In genomic region chr7:128831178-128831993, GRCh38 we compare ENCODE assay signal across 8 cellular contexts. TPM values are rescaled to one million over a fixed set of nuclear protein-coding genes. Genes with fewer than 3 reads are reported as not detected.
DNase-seq lines count a peak whose midpoint lies in the region; ATAC-seq and TF ChIP-seq lines count a peak whose summit lies in the region.

No MANE protein-coding gene starts in this region.

- peak overlapping the region; percentile 59 for H3K18ac ChIP-seq in IMR-90 (ENCODE audit: low read depth, low read length)

- H3K9ac ChIP-seq in IMR-90 (ENCODE audit: low read depth, low read length), result peak overlapping the region; percentile 87

- dilution Hi-C loops in IMR-90 (cut with HindIII; ENCODE audit: low sequenced_read_pairs, unreplicated experiment), result no loop called here

- peak overlapping the region; percentile 95 for H3K4me2 ChIP-seq in IMR-90 (ENCODE audit: low read depth, low read length)

- peak overlapping the region; percentile 54 for H2AFZ ChIP-seq in IMR-90 (replicated peaks; ENCODE audit: low read length, poor library complexity)

- BruUV-seq in IMR-90 (replicated peaks; lab: Mats Ljungman, UMichigan), result no TSS peak

- peak overlapping the region in 3 of 5 experiments; percentile 90 to 98 (median 93) for H3K27ac Mint-ChIP-seq in brain
- H3K27ac Mint-ChIP-seq in type B pancreatic cell, result no peak overlapping the region

- peaks cover 4 to 60% of the 10 kb centered on the region in 2 experiments; a peak in 3 of 4 replicates for H3K79me1 ChIP-seq in IMR-90 (ENCODE audit: low read depth in 1 of 2, low read length in 2 of 2)

- TF ChIP-seq CTCF in AG10803 (conservative IDR thresholded peaks at IDR 0.05; ENCODE audit: low read length), result no peak
- TF ChIP-seq CTCF in IMR-90 (conservative IDR thresholded peaks at IDR 0.05; ENCODE audit: low read depth, low read length), result no peak
- TF ChIP-seq CTCF in brain (conservative IDR thresholded peaks at IDR 0.05), result no peak
- TF ChIP-seq CTCF in left lung (IDR thresholded peaks at IDR 0.05), result no peak
- TF ChIP-seq CTCF in type B pancreatic cell (conservative IDR thresholded peaks at IDR 0.05), result no peak

- H2BK15ac ChIP-seq in IMR-90 (ENCODE audit: low read depth, low read length), result no peak overlapping the region

- peaks cover 11% of the 10 kb centered on the region for H3K9me1 ChIP-seq in IMR-90 (ENCODE audit: insufficient read depth, low read length)

- peaks cover 41% of the 10 kb centered on the region for H3K4me1 ChIP-seq in IMR-90 (ENCODE audit: control insufficient read depth, insufficient read depth, low read length)
- peaks cover 12 to 31% of the 10 kb centered on the region in 2 donors for H3K4me1 ChIP-seq in left lung

- ATAC-seq in IMR-90 (ENCODE audit: low read depth) (peak; percentile 15), left lung (peak; percentile 3), GM21360 (IDR thresholded peaks at IDR 0.05; ENCODE audit: unreplicated experiment) (no peak), HG03159 (IDR thresholded peaks at IDR 0.05; ENCODE audit: unreplicated experiment) (no peak), HG03457 (IDR thresholded peaks at IDR 0.05; ENCODE audit: unreplicated experiment) (no peak)

- H3K9me3 Mint-ChIP-seq in brain (no peaks in the 10 kb centered on the region), type B pancreatic cell (no peaks in the 10 kb centered on the region)

- 1% methylated on average over 16 of the region's 33 CpGs; no CpG with 5 or more reads in 1 of the 2 experiments for WGBS in IMR-90 (ENCODE audit: extremely low coverage in 2 of 2, insufficient read length in 1 of 2), 2 experiments

- CTCF ChIA-PET in IMR-90 (lab: Yijun Ruan, JAX), result no interaction called here

- DNase-seq in AG10803 (ENCODE audit: low read depth) (peak; percentile 64), IMR-90 (peak; percentile 68), left lung (peak; percentile 30 to 84), type B pancreatic cell (ENCODE audit: extremely low spot score, unreplicated experiment) (peak; percentile 83)

- peak overlapping the region; percentile 87 for H3K23ac ChIP-seq in IMR-90 (ENCODE audit: low read depth, low read length)

- POLR2A ChIA-PET in IMR-90 (lab: Charles Lee; ENCODE audit: unreplicated experiment), result interaction anchor here (0.6 to 1.9 kb wide), 4 partner anchors 16 to 817 kb away, joined by 3 to 26 read pairs (median 8); no protein-coding TSS in a partner anchor

- no peaks in the 10 kb centered on the region for H3K36me3 Mint-ChIP-seq in brain
- H3K36me3 Mint-ChIP-seq in type B pancreatic cell, result no peaks in the 10 kb centered on the region

- TF ChIP-seq RAD21 in IMR-90 (IDR thresholded peaks at IDR 0.05; ENCODE audit: low read length), result no peak

- H3K56ac ChIP-seq in IMR-90 (ENCODE audit: extremely low read depth, insufficient read depth, low read length), result peak overlapping the region; percentile 62

- in situ Hi-C loops in IMR-90 (cut with MboI; ENCODE audit: low sequenced_read_pairs), result no loop called here

- peak overlapping the region; percentile 97 for H2AK9ac ChIP-seq in IMR-90 (replicated peaks; ENCODE audit: low read depth, low read length, poor library complexity)

- H3K27ac ChIP-seq in IMR-90 (ENCODE audit: insufficient read depth, low read length), result peak overlapping the region; percentile 95
- H3K27ac ChIP-seq in left lung, result peak overlapping the region in 1 of 2 donors; percentile 72

- peaks cover 80% of the 10 kb centered on the region for H3K4me1 Mint-ChIP-seq in brain
- H3K4me1 Mint-ChIP-seq in type B pancreatic cell (ENCODE audit: unreplicated experiment), result peaks cover 24% of the 10 kb centered on the region

- peak overlapping the region; percentile 84 for H2AK5ac ChIP-seq in IMR-90 (ENCODE audit: low read depth, low read length)

- intact Hi-C loops in IMR-90 (cut with micrococcal nuclease), result loop anchor here (5.0 kb wide), 1 partner anchor 89 kb away; no protein-coding TSS in a partner anchor
- intact Hi-C loops in left lung (cut with DNase I), result no loop called here

- H3K4me3 Mint-ChIP-seq in brain (peak overlapping the region in 4 of 5 experiments; percentile 30 to 87 (median 84)), type B pancreatic cell (peak overlapping the region; percentile 88)

- peak overlapping the region; percentile 24 for H4K5ac ChIP-seq in IMR-90 (ENCODE audit: low read depth, low read length)

- no peaks in the 10 kb centered on the region for H3K27me3 ChIP-seq in IMR-90 (ENCODE audit: control insufficient read depth, insufficient read depth, low read length)
- H3K27me3 ChIP-seq in left lung, result peaks cover 14 to 77% of the 10 kb centered on the region in 2 donors

- peak overlapping the region; percentile 96 for H3K4ac ChIP-seq in IMR-90 (ENCODE audit: low read depth, low read length)

- H3K4me3 ChIP-seq in AG10803 (ENCODE audit: low read length), result peak overlapping the region; percentile 96
- peak overlapping the region; percentile 99 for H3K4me3 ChIP-seq in IMR-90 (ENCODE audit: insufficient read depth, low read depth, low read length)
- H3K4me3 ChIP-seq in left lung, result peak overlapping the region; percentile 34 to 47

- no peak for TF ChIP-seq POLR2A in IMR-90 (IDR thresholded peaks at IDR 0.05; ENCODE audit: low read depth, low read length)

- H2BK120ac ChIP-seq in IMR-90 (ENCODE audit: low read depth, low read length), result peak overlapping the region; percentile 41; the same call in 1 of the 2 replicates

- H3K9me3 ChIP-seq in IMR-90 (ENCODE audit: control insufficient read depth, insufficient read depth, low read length), result no peaks in the 10 kb centered on the region
- H3K9me3 ChIP-seq in left lung, result no peaks in the 10 kb centered on the region

- no peak overlapping the region for H2BK20ac ChIP-seq in IMR-90 (ENCODE audit: low read depth, low read length)

- H4K8ac ChIP-seq in IMR-90 (ENCODE audit: low read depth in 2 of 2, low read length in 2 of 2), result peak overlapping the region; percentile 24 to 33; a peak in 2 of 4 replicates

- peak overlapping the region; percentile 90 for H2BK5ac ChIP-seq in IMR-90 (ENCODE audit: low read depth, low read length, poor library complexity, severe bottlenecking)

- H3K36me3 ChIP-seq in IMR-90 (ENCODE audit: control insufficient read depth, insufficient read depth, low read length), result peaks cover 15% of the 10 kb centered on the region
- H3K36me3 ChIP-seq in left lung, result no peaks in the 10 kb centered on the region

- H4K20me1 ChIP-seq in IMR-90 (ENCODE audit: insufficient read depth, low read length), result peaks cover 73% of the 10 kb centered on the region

- H3K27me3 Mint-ChIP-seq in brain (peaks cover 8% of the 10 kb centered on the region), type B pancreatic cell (peaks cover 11% of the 10 kb centered on the region)

- H3K14ac ChIP-seq in IMR-90 (replicated peaks; ENCODE audit: low read depth, low read length), result peak overlapping the region; percentile 89

- peak overlapping the region; percentile 66; the same call in 1 of the 2 replicates for H4K91ac ChIP-seq in IMR-90 (ENCODE audit: insufficient read depth, low read depth, low read length)

TF ChIP-seq in IMR-90, 13 proteins besides CTCF, POLR2A, EP300 and RAD21 (continues in another document):
- TF ChIP-seq MAZ (IDR thresholded peaks at IDR 0.05; ENCODE audit: borderline replicate concordance, low read depth, low read length) (peak; percentile 54; the same call in 1 of the 2 replicates), MXI1 (IDR thresholded peaks at IDR 0.05; ENCODE audit: borderline replicate concordance, low read depth, low read length) (peak; percentile 63; the same call in 1 of the 2 replicates), USF2 (IDR thresholded peaks at IDR 0.05; ENCODE audit: low read depth, low read length) (no peak), NFE2L2 (IDR thresholded peaks at IDR 0.05; ENCODE audit: low read depth, low read length) (no peak)

RNA-seq across cellular contexts. Expression of gene FLNC, which starts 1.2 kb away (rescaled TPM):
- total RNA-seq in IMR-90 (2012; rRNA removed) (116 and 139 TPM in 2 replicates), left lung (10 to 100 TPM; 14.3 to 23.7 TPM), type B pancreatic cell (ENCODE audit: low replicate concordance) (20.3 and 54.0 TPM in 2 replicates)
- polyA plus RNA-seq in IMR-90 (2012; rRNA removed) (154 and 167 TPM in 2 replicates), brain (ENCODE audit: insufficient read depth, low read depth, low replicate concordance) (7.8 TPM)
- polyA plus RNA-seq in IMR-90 (2012; cell fraction: cytosol; rRNA removed), result 67.5 and 137 TPM in 2 replicates
- 165 and 525 TPM in 2 replicates for polyA plus RNA-seq in IMR-90 (2012; cell fraction: nucleus; rRNA removed; ENCODE audit: low replicate concordance)

RNA-seq across cellular contexts. Expression of gene ATP6V1F, which starts 31.3 kb away (rescaled TPM):
- total RNA-seq in IMR-90 (2012; rRNA removed), result 61.1 and 104 TPM in 2 replicates
- polyA plus RNA-seq in IMR-90 (2012; rRNA removed), result 321 and 346 TPM in 2 replicates
- 128 and 421 TPM in 2 replicates for polyA plus RNA-seq in IMR-90 (2012; cell fraction: cytosol; rRNA removed)
- polyA plus RNA-seq in IMR-90 (2012; cell fraction: nucleus; rRNA removed; ENCODE audit: low replicate concordance), result 84.2 and 106 TPM in 2 replicates
- 392 TPM for polyA plus RNA-seq in brain (ENCODE audit: insufficient read depth, low read depth, low replicate concordance)
- total RNA-seq in left lung, result 100 to 1,000 TPM; 192 to 200 TPM
- 144 and 157 TPM in 2 replicates for total RNA-seq in type B pancreatic cell (ENCODE audit: low replicate concordance)

RNA-seq across cellular contexts. Expression of gene CCDC136, which starts 39.6 kb away (rescaled TPM):
- total RNA-seq in IMR-90 (2012; rRNA removed) (7.7 and 8.3 TPM in 2 replicates), left lung (1 to 10 TPM; 2.5 to 3.2 TPM), type B pancreatic cell (ENCODE audit: low replicate concordance) (4.2 and 44.2 TPM in 2 replicates)
- polyA plus RNA-seq in IMR-90 (2012; rRNA removed) (15.1 and 18.0 TPM in 2 replicates), brain (ENCODE audit: insufficient read depth, low read depth, low replicate concordance) (33.2 TPM)
- 5.3 and 5.9 TPM in 2 replicates for polyA plus RNA-seq in IMR-90 (2012; cell fraction: cytosol; rRNA removed)
- polyA plus RNA-seq in IMR-90 (2012; cell fraction: nucleus; rRNA removed; ENCODE audit: low replicate concordance), result 41.0 and 106 TPM in 2 replicates

RNA-seq across cellular contexts. Expression of gene OPN1SW, which starts 55.8 kb away (rescaled TPM):
- total RNA-seq in IMR-90 (2012; rRNA removed) (not detected in 2 replicates), left lung (not detected), type B pancreatic cell (ENCODE audit: low replicate concordance) (not detected in 2 replicates)
- polyA plus RNA-seq in IMR-90 (2012; rRNA removed) (not detected in 2 replicates), brain (ENCODE audit: insufficient read depth, low read depth, low replicate concordance) (not detected)
- polyA plus RNA-seq in IMR-90 (2012; cell fraction: cytosol; rRNA removed), result 0.04 TPM in 1 of 2 replicates, not detected in the other
- polyA plus RNA-seq in IMR-90 (2012; cell fraction: nucleus; rRNA removed; ENCODE audit: low replicate concordance), result not detected in 2 replicates

Comparison
In these comparisons a context has a peak if more than half of its experiments do, and no peak if none do; other contexts are left out.
1. H3K4me3 ChIP-seq: peak in every context shown above with its lines; median percentile 99 in IMR-90; 96 in AG10803; 40 in left lung.
2. ATAC-seq: peak in IMR-90 (single experiment) and left lung (single experiment); none in GM21360 (single experiment), HG03159 (single experiment) and HG03457 (single experiment).
3. Peak in every context shown above with its lines, with median percentiles within 50 percentile points of each other: DNase-seq.